In genomic region chr9:27117489-27118135, GRCh38 we compare ENCODE assay signal across 9 cellular contexts. TPM values are rescaled to one million over a fixed set of nuclear protein-coding genes. Genes with fewer than 3 reads are reported as not detected.
DNase-seq lines count a peak whose midpoint lies in the region; FAIRE-seq and TF ChIP-seq lines count a peak whose summit lies in the region.
"Had no signal": no experiment of that assay in that cellular context is flagged by ENCODE, and none has a peak within 500 bp of the region (broad histone marks: within the 10 kb centered on the region; RNA-seq: fewer than 3 reads in every experiment).

No MANE protein-coding gene starts in this region.

- POLR2A ChIA-PET in GM10248 (lab: Yijun Ruan, JAX), result no interaction called here

- DNase-seq in M059J (ENCODE audit: low read depth) (peak; percentile 37), astrocyte (ENCODE audit: low read depth) (peak; percentile 59), iPS-NIHi7 (ENCODE audit: extremely low spot score) (peak; percentile 29), NCI-H1048 (lab: John Stamatoyannopoulos, UW) (no peak), H7 (no peak), GM10248 (ENCODE audit: extremely low spot score) (no peak)
- no peak for DNase-seq in stimulated activated CD4-positive, alpha-beta T cell treated with anti-CD3 and anti-CD28 coated beads, Interleukin-2, amount 100 ng/mL, for 24 hours

- H3K9ac ChIP-seq in astrocyte (ENCODE audit: low read length), result peak overlapping the region; percentile 23
- peak overlapping the region in 1 of 5 donors; percentile 51 for H3K9ac ChIP-seq in subcutaneous abdominal adipose tissue (ENCODE audit: low read length in 5 of 5)

- peaks cover 19% of the 10 kb centered on the region for H3K4me1 Mint-ChIP-seq in astrocyte (ENCODE audit: low read depth, unreplicated experiment)
- H3K4me1 Mint-ChIP-seq: brain had no signal

- no peak overlapping the region for H3K27ac Mint-ChIP-seq in astrocyte (ENCODE audit: unreplicated experiment)
- H3K27ac Mint-ChIP-seq: brain had no signal

- TF ChIP-seq CTCF in astrocyte (IDR thresholded peaks at IDR 0.05; ENCODE audit: insufficient read depth, low read depth, low read length) (no peak), GM10248 (IDR thresholded peaks at IDR 0.05; ENCODE audit: control extremely low read depth, extremely low read depth, low read depth, missing control alignments) (no peak)

- H3K4me2 ChIP-seq in astrocyte (ENCODE audit: low read length), result peak overlapping the region; percentile 43

- no peak for FAIRE-seq in astrocyte (lab: Jason Lieb, UNC)

- H3K4me3 ChIP-seq in astrocyte (ENCODE audit: insufficient read depth, low read depth, low read length), result peak overlapping the region; percentile 5
- H3K4me3 ChIP-seq in subcutaneous abdominal adipose tissue (ENCODE audit: low read depth in 1 of 5, low read length in 5 of 5), result peak overlapping the region in 1 of 5 donors; percentile 19
- H3K4me3 ChIP-seq in H7 (ENCODE audit: insufficient read depth, low read depth, low read length), result no peak overlapping the region

- peaks cover 3% of the 10 kb centered on the region for H3K36me3 Mint-ChIP-seq in astrocyte (ENCODE audit: low read depth, unreplicated experiment)
- H3K36me3 Mint-ChIP-seq: brain had no signal

- no peaks in the 10 kb centered on the region for H4K20me1 ChIP-seq in astrocyte (ENCODE audit: insufficient read depth, low read length)

- H3K79me2 ChIP-seq in astrocyte (ENCODE audit: insufficient read depth, low read length), result no peaks in the 10 kb centered on the region

- H3K4me1 ChIP-seq in astrocyte (ENCODE audit: insufficient read depth, low read length) (peaks cover 25% of the 10 kb centered on the region), subcutaneous abdominal adipose tissue (ENCODE audit: control insufficient read depth in 5 of 5, insufficient read depth in 5 of 5, low read length in 5 of 5) (peaks cover 5 to 43% (median 21%) of the 10 kb centered on the region in 5 donors)

- H3K27ac ChIP-seq in astrocyte (ENCODE audit: low read depth, low read length) (peak overlapping the region; percentile 82), subcutaneous abdominal adipose tissue (ENCODE audit: low read depth, low read length) (peak overlapping the region; percentile 75)

- CTCF ChIA-PET in GM10248 (lab: Yijun Ruan, JAX), result interaction anchor here (1.2 kb wide), 1 partner anchor 8 kb away, joined by 3 read pairs; no protein-coding TSS in a partner anchor

- H3K36me3 ChIP-seq in astrocyte (ENCODE audit: insufficient read depth, low read length) (no peaks in the 10 kb centered on the region), subcutaneous abdominal adipose tissue (ENCODE audit: control insufficient read depth in 5 of 5, insufficient read depth in 5 of 5, low read length in 5 of 5) (no peaks in the 10 kb centered on the region), H7 (replicated peaks; ENCODE audit: control insufficient read depth, insufficient read depth, low read length) (no peaks in the 10 kb centered on the region)

- no peaks in the 10 kb centered on the region for H3K27me3 ChIP-seq in astrocyte (ENCODE audit: insufficient read depth, low read length)
- H3K27me3 ChIP-seq in subcutaneous abdominal adipose tissue (ENCODE audit: control insufficient read depth in 5 of 5, insufficient read depth in 4 of 5, low read length in 5 of 5), result no peaks in the 10 kb centered on the region
- no peaks in the 10 kb centered on the region for H3K27me3 ChIP-seq in H7 (ENCODE audit: control insufficient read depth, insufficient read depth, low read length)

- H3K4me3 Mint-ChIP-seq in astrocyte (ENCODE audit: unreplicated experiment), result no peak overlapping the region
- H3K4me3 Mint-ChIP-seq: brain had no signal

- H2AFZ ChIP-seq in astrocyte (ENCODE audit: low read depth, low read length), result peak overlapping the region; percentile 74

- no peaks in the 10 kb centered on the region for H3K27me3 Mint-ChIP-seq in astrocyte (ENCODE audit: low read depth, unreplicated experiment)

- H3K9me3 ChIP-seq in astrocyte (ENCODE audit: insufficient read depth, low read depth, low read length) (no peaks in the 10 kb centered on the region), subcutaneous abdominal adipose tissue (ENCODE audit: control insufficient read depth in 5 of 5, low read length in 5 of 5) (no peaks in the 10 kb centered on the region)

- no peaks in the 10 kb centered on the region for H3K9me3 Mint-ChIP-seq in astrocyte (ENCODE audit: unreplicated experiment)
- H3K9me3 Mint-ChIP-seq: brain had no signal

RNA-seq across cellular contexts. Expression of gene TEK, which starts 8.6 kb away (rescaled TPM):
- 0.96 and 2.0 TPM in 2 replicates for total RNA-seq in M059J (2014; rRNA removed; shearing (Covaris generic))
- 1.8 and 2.3 TPM in 2 replicates for total RNA-seq in astrocyte
- 0.37 and 0.45 TPM in 2 replicates for total RNA-seq in H7 (2014; rRNA removed; shearing (Covaris generic))

Comparison
In these comparisons a context has a peak if more than half of its experiments do, and no peak if none do; other contexts are left out.
1. DNase-seq: peak in M059J (single experiment), astrocyte (single experiment) and iPS-NIHi7 (single experiment); none in NCI-H1048 (single experiment), H7 (single experiment), GM10248 (single experiment) and stimulated activated CD4-positive, alpha-beta T cell treated with anti-CD3 and anti-CD28 coated beads, Interleukin-2, amount 100 ng/mL, for 24 hours (0 of 2).